ENCODE assay signal across 1 cellular context in the genomic region with DNA sequence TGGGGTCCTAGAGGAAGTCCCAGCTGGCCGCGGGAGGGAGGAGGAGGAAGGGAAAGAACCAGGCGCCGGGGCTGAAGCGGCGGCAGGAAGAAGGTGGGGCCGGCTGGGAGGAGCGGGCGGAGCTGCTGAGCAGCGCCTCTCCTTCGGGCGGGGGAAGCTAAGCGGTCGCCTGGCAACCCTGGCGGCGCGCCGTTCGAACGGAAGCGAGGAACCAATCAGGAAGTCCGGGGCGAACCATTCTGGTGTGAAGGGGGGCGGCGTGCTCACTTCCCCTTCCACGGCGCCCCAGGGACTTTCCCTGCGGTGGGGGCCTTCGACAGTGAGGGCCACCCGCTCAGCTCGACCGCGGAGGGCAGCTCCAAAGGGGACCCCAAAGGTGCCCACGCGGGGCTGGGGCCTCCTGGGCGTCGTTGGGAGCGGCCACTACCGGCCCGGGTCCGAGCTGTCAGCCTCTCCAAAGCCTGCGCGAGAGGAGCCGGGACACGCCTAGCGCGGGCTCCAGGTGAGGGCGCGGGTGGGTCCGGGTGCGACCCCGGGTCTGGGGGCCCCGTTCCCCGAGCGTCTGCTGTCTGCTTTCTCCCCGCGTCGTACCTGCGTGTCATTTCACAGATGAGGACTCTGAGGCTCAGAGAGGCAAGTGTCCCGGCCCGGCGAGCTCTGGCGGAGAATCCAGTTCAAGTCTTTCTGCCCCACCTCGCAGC.
TF ChIP-seq lines count a peak whose summit lies in the region.

FAM110A (plus strand) TSS at position 266 of the 701 bp plus-strand sequence. CDS start 11,090 bp downstream, outside the sequence.

TF ChIP-seq in HepG2, 621 proteins besides CTCF, POLR2A, EP300 and RAD21 (continued from another document and continues in another):
- TF ChIP-seq CREBL2 (CRISPR knock-in tag; IDR thresholded peaks at IDR 0.05; ENCODE audit: borderline replicate concordance) (no peak), THRA (CRISPR knock-in tag; IDR thresholded peaks at IDR 0.05; ENCODE audit: borderline replicate concordance) (no peak), TSC22D2 (CRISPR knock-in tag; IDR thresholded peaks at IDR 0.05; ENCODE audit: borderline replicate concordance) (peak; percentile 31; the same call in 1 of the 2 replicates), CBX2 (IDR thresholded peaks at IDR 0.05; ENCODE audit: low read depth, low read length) (no peak), CBX2 (CRISPR knock-in tag; IDR thresholded peaks at IDR 0.05; ENCODE audit: low read depth) (0 out of 2 replicates have a peak, but pooled peaks have one; percentile 68), HNF1A (IDR thresholded peaks at IDR 0.05; ENCODE audit: low read depth) (no peak), HNF1A (CRISPR knock-in tag; IDR thresholded peaks at IDR 0.05; ENCODE audit: borderline replicate concordance) (peak; percentile 61; the same call in 1 of the 2 replicates), DMAP1 (CRISPR knock-in tag; IDR thresholded peaks at IDR 0.05) (peak; percentile 64; the same call in 1 of the 2 replicates), ZNF512B (CRISPR knock-in tag; IDR thresholded peaks at IDR 0.05; ENCODE audit: borderline replicate concordance) (no peak), KDM4B (CRISPR knock-in tag; IDR thresholded peaks at IDR 0.05) (0 out of 2 replicates have a peak, but pooled peaks have one; percentile 61), FOXK1 (CRISPR knock-in tag; IDR thresholded peaks at IDR 0.05; ENCODE audit: borderline replicate concordance, low read depth) (no peak; the same call in 1 of the 2 replicates), NR2F1 (CRISPR knock-in tag; IDR thresholded peaks at IDR 0.05) (no peak), KDM6A (CRISPR knock-in tag; IDR thresholded peaks at IDR 0.05; ENCODE audit: low read depth) (no peak), ZNF740 (CRISPR knock-in tag; IDR thresholded peaks at IDR 0.05) (no peak), CBX1 (IDR thresholded peaks at IDR 0.05; ENCODE audit: low read depth) (peak; percentile 42), ZNF280D (CRISPR knock-in tag; IDR thresholded peaks at IDR 0.05) (no peak), ZSCAN9 (CRISPR knock-in tag; IDR thresholded peaks at IDR 0.05; ENCODE audit: borderline replicate concordance) (peak; percentile 49; the same call in 1 of the 2 replicates), FIP1L1 (IDR thresholded peaks at IDR 0.05; ENCODE audit: borderline replicate concordance, insufficient read depth, low read depth, low read length) (no peak), AGO1 (IDR thresholded peaks at IDR 0.05; ENCODE audit: low read depth, low read length, poor library complexity, severe bottlenecking) (peak; percentile 78), HOXA5 (CRISPR knock-in tag; IDR thresholded peaks at IDR 0.05) (peak; percentile 95), ZFP91 (CRISPR knock-in tag; IDR thresholded peaks at IDR 0.05; ENCODE audit: borderline replicate concordance) (peak; percentile 90; the same call in 1 of the 2 replicates), ZFAT (CRISPR knock-in tag; conservative IDR thresholded peaks at IDR 0.05) (no peak), ZNF44 (CRISPR knock-in tag; IDR thresholded peaks at IDR 0.05) (no peak), TAF15 (IDR thresholded peaks at IDR 0.05; ENCODE audit: low read depth, low read length, poor library complexity, severe bottlenecking) (peak; percentile 71), ZIK1 (CRISPR knock-in tag; IDR thresholded peaks at IDR 0.05; ENCODE audit: borderline replicate concordance, low read depth) (peak; percentile 87), CHD2 (IDR thresholded peaks at IDR 0.05; ENCODE audit: low read depth, low read length) (no peak), ZNF674 (CRISPR knock-in tag; IDR thresholded peaks at IDR 0.05; ENCODE audit: low read depth) (no peak), KLF16 (CRISPR knock-in tag; IDR thresholded peaks at IDR 0.05) (peak in 1 of 2 experiments; percentile 81; a peak in 2 of 4 replicates), ZNF274 (CRISPR knock-in tag; IDR thresholded peaks at IDR 0.05) (peak; percentile 88; the same call in 1 of the 2 replicates), THYN1 (CRISPR knock-in tag; IDR thresholded peaks at IDR 0.05; ENCODE audit: borderline replicate concordance, low read depth) (0 out of 2 replicates have a peak, but pooled peaks have one; percentile 33), CHCHD3 (CRISPR knock-in tag; IDR thresholded peaks at IDR 0.05) (no peak), PITX1 (CRISPR knock-in tag; IDR thresholded peaks at IDR 0.05) (no peak), ZNF784 (CRISPR knock-in tag; IDR thresholded peaks at IDR 0.05; ENCODE audit: borderline replicate concordance) (no peak)
- TF ChIP-seq, protein P1, sequence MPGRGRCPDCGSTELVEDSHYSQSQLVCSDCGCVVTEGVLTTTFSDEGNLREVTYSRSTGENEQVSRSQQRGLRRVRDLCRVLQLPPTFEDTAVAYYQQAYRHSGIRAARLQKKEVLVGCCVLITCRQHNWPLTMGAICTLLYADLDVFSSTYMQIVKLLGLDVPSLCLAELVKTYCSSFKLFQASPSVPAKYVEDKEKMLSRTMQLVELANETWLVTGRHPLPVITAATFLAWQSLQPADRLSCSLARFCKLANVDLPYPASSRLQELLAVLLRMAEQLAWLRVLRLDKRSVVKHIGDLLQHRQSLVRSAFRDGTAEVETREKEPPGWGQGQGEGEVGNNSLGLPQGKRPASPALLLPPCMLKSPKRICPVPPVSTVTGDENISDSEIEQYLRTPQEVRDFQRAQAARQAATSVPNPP (CRISPR knock-in tag; IDR thresholded peaks at IDR 0.05): peak; percentile 70; the same call in 1 of the 2 replicates
- TF ChIP-seq, protein P2, sequence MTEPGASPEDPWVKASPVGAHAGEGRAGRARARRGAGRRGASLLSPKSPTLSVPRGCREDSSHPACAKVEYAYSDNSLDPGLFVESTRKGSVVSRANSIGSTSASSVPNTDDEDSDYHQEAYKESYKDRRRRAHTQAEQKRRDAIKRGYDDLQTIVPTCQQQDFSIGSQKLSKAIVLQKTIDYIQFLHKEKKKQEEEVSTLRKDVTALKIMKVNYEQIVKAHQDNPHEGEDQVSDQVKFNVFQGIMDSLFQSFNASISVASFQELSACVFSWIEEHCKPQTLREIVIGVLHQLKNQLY (CRISPR knock-in tag; IDR thresholded peaks at IDR 0.05): peak; percentile 27; the same call in 1 of the 2 replicates
